In the genomic region with DNA sequence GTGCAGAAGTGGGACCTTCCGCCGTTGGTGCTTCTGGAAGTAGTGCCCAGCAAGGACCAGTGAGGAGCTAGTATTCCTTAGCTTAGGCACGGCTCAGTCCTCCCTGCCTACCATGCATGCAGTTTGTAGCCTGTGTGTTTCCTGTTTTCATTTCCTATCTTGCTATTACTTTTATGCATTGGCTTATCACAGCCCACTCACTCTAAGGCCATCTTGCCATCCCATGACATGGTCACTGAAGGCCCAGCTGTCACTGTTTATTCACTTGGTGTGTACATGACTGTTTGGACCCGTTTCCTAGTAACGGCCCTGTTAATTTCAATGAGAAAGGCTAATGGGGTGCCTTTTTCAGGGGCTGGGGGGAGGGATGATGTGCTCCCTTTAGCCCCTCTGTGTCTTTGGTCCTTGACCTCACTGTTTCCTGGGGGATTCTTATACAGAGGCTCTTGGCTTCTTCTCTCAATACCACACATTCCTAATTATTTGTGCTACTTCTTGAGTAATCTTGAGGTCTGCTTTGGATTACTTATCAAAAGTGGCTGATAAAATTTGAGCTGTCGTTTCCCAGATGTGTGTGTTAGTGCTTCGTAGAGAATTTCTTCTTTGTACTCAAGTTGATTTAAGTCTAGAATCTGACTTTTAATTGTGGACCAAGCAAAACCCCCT, we compare ENCODE assay signal across 8 cellular contexts. TPM values are rescaled to one million over a fixed set of nuclear protein-coding genes. Genes with fewer than 3 reads are reported as not detected.
DNase-seq lines count a peak whose midpoint lies in the region; ATAC-seq and TF ChIP-seq lines count a peak whose summit lies in the region.

No MANE protein-coding gene starts in this region.

- TF ChIP-seq CTCF in RWPE1 (conservative IDR thresholded peaks at IDR 0.05; ENCODE audit: low read depth) (no peak), heart left ventricle (IDR thresholded peaks at IDR 0.05) (no peak), spleen (IDR thresholded peaks at IDR 0.05 in 8 of 11, conservative IDR thresholded peaks at IDR 0.05 in 3 of 11) (no peak)

- no peak overlapping the region for H3K4me3 Mint-ChIP-seq in activated CD8-positive, alpha-beta T cell treated with anti-CD3 and anti-CD28 coated beads, Interleukin-2, amount 10 ng/mL, durations not matched to agents 7 days and 5 days

- peaks cover 5% of the 10 kb centered on the region for H3K4me1 Mint-ChIP-seq in activated CD8-positive, alpha-beta T cell treated with anti-CD3 and anti-CD28 coated beads, Interleukin-2, amount 10 ng/mL, durations not matched to agents 7 days and 5 days (ENCODE audit: low read depth)

- H3K27me3 ChIP-seq in heart left ventricle (no peaks in the 10 kb centered on the region), spleen (replicated peaks in 1 of 7) (no peaks in the 10 kb centered on the region)

- peak overlapping the region in 2 of 12 donors; percentile 7 to 29 for H3K4me3 ChIP-seq in heart left ventricle
- H3K4me3 ChIP-seq in spleen, result peak overlapping the region in 1 of 8 donors; percentile 17

- no peak for DNase-seq in RWPE1 (ENCODE audit: low spot score)
- DNase-seq in heart left ventricle, result peak in 4 of 5 donors; percentile 17 to 55 (median 49)
- DNase-seq in spleen, result peak; percentile 70
- no peak for DNase-seq in GDM1 (lab: John Stamatoyannopoulos, UW)
- no peak for DNase-seq in activated CD8-positive, alpha-beta memory T cell treated with anti-CD3 and anti-CD28 coated beads, Interleukin-2, amount 50 U/mL, for 4 hours
- DNase-seq in G401 (ENCODE audit: low spot score), result no peak
- no peak for DNase-seq in activated CD8-positive, alpha-beta T cell treated with anti-CD3 and anti-CD28 coated beads, Interleukin-2, amount 10 ng/mL, durations not matched to agents 7 days and 5 days

- H3K9me3 ChIP-seq in heart left ventricle, result no peaks in the 10 kb centered on the region
- no peaks in the 10 kb centered on the region for H3K9me3 ChIP-seq in spleen

- peak overlapping the region; percentile 14; the same call in 1 of the 2 replicates for H3K27ac ChIP-seq in RWPE1
- peak overlapping the region; percentile 82 to 94 (median 89) for H3K27ac ChIP-seq in heart left ventricle
- peak overlapping the region; percentile 71 to 88 (median 82) for H3K27ac ChIP-seq in spleen

- no peak for TF ChIP-seq POLR2A in heart left ventricle (IDR thresholded peaks at IDR 0.05)
- no peak for TF ChIP-seq POLR2A in spleen (IDR thresholded peaks at IDR 0.05)

- intact Hi-C loops in heart left ventricle (cut with DNase I) (loop anchor here in 1 of 10 donors (5.0 kb wide), 1 partner anchor 49 kb away; no protein-coding TSS in a partner anchor), spleen (cut with DNase I; ENCODE audit: low total_unique reads) (loop anchor here (5.0 kb wide), 1 partner anchor 44 kb away; no protein-coding TSS in a partner anchor)

- H3K27me3 Mint-ChIP-seq in activated CD8-positive, alpha-beta T cell treated with anti-CD3 and anti-CD28 coated beads, Interleukin-2, amount 10 ng/mL, durations not matched to agents 7 days and 5 days (ENCODE audit: low read depth), result no peaks in the 10 kb centered on the region

- POLR2A ChIA-PET in RWPE1 (lab: Yijun Ruan, JAX; ENCODE audit: low non-redundant PET), result no interaction called here
- POLR2A ChIA-PET in activated CD8-positive, alpha-beta T cell treated with anti-CD3 and anti-CD28 coated beads, Interleukin-2, amount 10 ng/mL, durations not matched to agents 7 days and 5 days (lab: Charles Lee), result no interaction called here

- H3K36me3 Mint-ChIP-seq in activated CD8-positive, alpha-beta T cell treated with anti-CD3 and anti-CD28 coated beads, Interleukin-2, amount 10 ng/mL, durations not matched to agents 7 days and 5 days (ENCODE audit: low read depth), result no peaks in the 10 kb centered on the region

- in situ Hi-C loops in G401 (cut with HindIII; ENCODE audit: low sequenced_read_pairs), result no loop called here

- peaks cover 37 to 99% (median 95%) of the 10 kb centered on the region in 12 donors for H3K4me1 ChIP-seq in heart left ventricle
- peaks cover 40 to 100% (median 82%) of the 10 kb centered on the region in 6 donors for H3K4me1 ChIP-seq in spleen

- CTCF ChIA-PET in RWPE1 (lab: Yijun Ruan, JAX), result interaction anchor here (1.1 kb wide), 1 partner anchor 33 kb away, joined by 3 read pairs; no protein-coding TSS in a partner anchor
- CTCF ChIA-PET in activated CD8-positive, alpha-beta T cell treated with anti-CD3 and anti-CD28 coated beads, Interleukin-2, amount 10 ng/mL, durations not matched to agents 7 days and 5 days (lab: Charles Lee), result interaction anchor here (1.0 to 2.0 kb wide), 2 partner anchors 9 to 33 kb away, joined by 3 to 5 read pairs; no protein-coding TSS in a partner anchor

- 18 to 28% (median 24%) methylated on average over 6 to 7 of the region's 7 CpGs for WGBS in heart left ventricle, 4 donors
- 37 to 54% (median 45%) methylated on average over 7 of the region's 7 CpGs for WGBS in spleen, 5 donors

- no peak overlapping the region for H3K27ac Mint-ChIP-seq in activated CD8-positive, alpha-beta T cell treated with anti-CD3 and anti-CD28 coated beads, Interleukin-2, amount 10 ng/mL, durations not matched to agents 7 days and 5 days

- ATAC-seq in GM21786 (IDR thresholded peaks at IDR 0.05; ENCODE audit: unreplicated experiment) (peak; percentile 28), heart left ventricle (peak; percentile 35 to 62 (median 38))
- ATAC-seq in activated CD8-positive, alpha-beta T cell treated with anti-CD3 and anti-CD28 coated beads, Interleukin-2, amount 10 ng/mL, durations not matched to agents 7 days and 5 days, result no peak

- H3K9me3 Mint-ChIP-seq in activated CD8-positive, alpha-beta T cell treated with anti-CD3 and anti-CD28 coated beads, Interleukin-2, amount 10 ng/mL, durations not matched to agents 7 days and 5 days (ENCODE audit: insufficient read depth), result no peaks in the 10 kb centered on the region

- H3K36me3 ChIP-seq in heart left ventricle (no peaks in the 10 kb centered on the region), spleen (no peaks in the 10 kb centered on the region)

RNA-seq across cellular contexts. Expression of gene TRAK1, which starts 24.5 kb away (rescaled TPM):
- total RNA-seq in heart left ventricle (100 to 1,000 TPM; 149 to 364 (median 272) TPM), spleen (10 to 100 TPM; 43.5 to 60.0 (median 49.0) TPM)
- polyA plus RNA-seq in heart left ventricle (10 to 100 TPM; 53.3 to 76.3 TPM), spleen (10 to 100 TPM; 15.4 to 20.0 (median 17.1) TPM)
- 17.3 and 17.6 TPM in 2 replicates for total RNA-seq in G401 (2014; rRNA removed; shearing (Covaris generic))
- 10 to 100 TPM; 28.6 to 28.7 TPM for total RNA-seq in activated CD8-positive, alpha-beta T cell treated with anti-CD3 and anti-CD28 coated beads, Interleukin-2, amount 10 ng/mL, durations not matched to agents 7 days and 5 days

Comparison
In these comparisons a context has a peak if more than half of its experiments do, and no peak if none do; other contexts are left out.
1. DNase-seq: peak in heart left ventricle (4 of 5) and spleen (single experiment); none in RWPE1 (single experiment), GDM1 (single experiment), activated CD8-positive, alpha-beta memory T cell treated with anti-CD3 and anti-CD28 coated beads, Interleukin-2, amount 50 U/mL, for 4 hours (single experiment), G401 (single experiment) and activated CD8-positive, alpha-beta T cell treated with anti-CD3 and anti-CD28 coated beads, Interleukin-2, amount 10 ng/mL, durations not matched to agents 7 days and 5 days (single experiment).
2. H3K27ac ChIP-seq: peak in every context shown above with its lines; median percentile 89 in heart left ventricle; 82 in spleen; 14 in RWPE1.